In genomic region chr12:120367252-120367923, GRCh38 we compare ENCODE assay signal across 8 cellular contexts. TPM values are rescaled to one million over a fixed set of nuclear protein-coding genes. Genes with fewer than 3 reads are reported as not detected.
DNase-seq lines count a peak whose midpoint lies in the region; ATAC-seq and TF ChIP-seq lines count a peak whose summit lies in the region.

No MANE protein-coding gene starts in this region.

- no peaks in the 10 kb centered on the region for H3K36me3 ChIP-seq in OCI-LY3 (replicated peaks; ENCODE audit: low read depth, low read length)

- DNase-seq in NCI-H345 (lab: John Stamatoyannopoulos, UW) (peak; percentile 18), NCI-H345 treated with DMSO at 0.1 percent for 48 hours (lab: John Stamatoyannopoulos, UW; ENCODE audit: unreplicated experiment) (no peak), epithelial cell of proximal tubule (ENCODE audit: low read depth) (no peak), retinal pigment epithelial cell (ENCODE audit: low read depth) (no peak), CD1c-positive myeloid dendritic cell (ENCODE audit: extremely low spot score) (no peak)

- H3K4me3 ChIP-seq in OCI-LY3 (ENCODE audit: low read length) (no peak overlapping the region), epithelial cell of proximal tubule (ENCODE audit: low read depth, low read length) (no peak overlapping the region), retinal pigment epithelial cell (ENCODE audit: low read length) (peak overlapping the region; percentile 59)

- no peaks in the 10 kb centered on the region for H3K4me1 ChIP-seq in OCI-LY3 (ENCODE audit: low read length)

- no peak overlapping the region for H3K9ac ChIP-seq in OCI-LY3 (ENCODE audit: low read length)

- peak; percentile 49 for TF ChIP-seq CTCF in OCI-LY3 (IDR thresholded peaks at IDR 0.05; ENCODE audit: low read depth, low read length)
- peak; percentile 54 for TF ChIP-seq CTCF in epithelial cell of proximal tubule (conservative IDR thresholded peaks at IDR 0.05; ENCODE audit: low read depth, low read length)
- TF ChIP-seq CTCF in retinal pigment epithelial cell (conservative IDR thresholded peaks at IDR 0.05; ENCODE audit: low read depth, low read length): peak; percentile 94

- no peak overlapping the region for H2AFZ ChIP-seq in OCI-LY3 (ENCODE audit: low read depth, low read length)

- H3K27ac ChIP-seq in OCI-LY3 (ENCODE audit: low read length): no peak overlapping the region

- peaks cover 18% of the 10 kb centered on the region for H3K27me3 ChIP-seq in OCI-LY3 (ENCODE audit: low read depth, low read length)

- no peaks in the 10 kb centered on the region for H4K20me1 ChIP-seq in OCI-LY3 (ENCODE audit: insufficient read depth, low read length)

- ATAC-seq in HG03469 (IDR thresholded peaks at IDR 0.05; ENCODE audit: unreplicated experiment) (no peak), HG03045 (IDR thresholded peaks at IDR 0.05; ENCODE audit: unreplicated experiment) (no peak)

- no peak overlapping the region for H3K4me2 ChIP-seq in OCI-LY3 (ENCODE audit: low read length)

- no peaks in the 10 kb centered on the region for H3K9me3 ChIP-seq in OCI-LY3 (ENCODE audit: insufficient read depth, low read length)

- H3K79me2 ChIP-seq in OCI-LY3 (ENCODE audit: low read length): no peaks in the 10 kb centered on the region

RNA-seq across cellular contexts. Expression of gene MSI1, which starts 1.6 kb away (rescaled TPM):
- total RNA-seq in epithelial cell of proximal tubule: 5.4 and 25.8 TPM in 2 replicates

RNA-seq across cellular contexts. Expression of gene PLA2G1B, which starts 39.8 kb away (rescaled TPM):
- not detected in 2 replicates for total RNA-seq in epithelial cell of proximal tubule
